In the genomic region with DNA sequence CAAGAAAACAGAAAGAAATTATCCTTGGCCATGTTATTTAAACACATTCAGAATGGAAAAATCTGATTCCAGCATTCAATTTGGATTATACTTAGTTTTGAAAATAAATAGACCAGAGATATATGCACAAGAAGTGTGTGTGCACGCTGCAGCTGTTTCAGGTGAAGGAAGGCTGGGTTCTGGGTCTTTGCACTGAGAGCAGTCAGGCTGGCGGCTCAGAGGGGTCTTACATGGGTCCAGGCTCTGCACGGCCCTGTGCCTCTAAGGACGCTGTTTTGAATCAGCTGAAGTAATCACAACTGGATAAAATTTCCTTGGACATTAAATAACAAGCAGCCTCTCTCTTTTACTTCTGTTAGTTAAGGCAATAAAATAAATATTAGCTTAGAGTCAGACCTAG, we compare ENCODE assay signal across 21 cellular contexts.
"Had no signal": no experiment of that assay in that cellular context is flagged by ENCODE, and none has a peak within 500 bp of the region (broad histone marks: within the 10 kb centered on the region; RNA-seq: fewer than 3 reads in every experiment).

No MANE protein-coding gene starts in this region.

- H3K27ac Mint-ChIP-seq: activated CD4-positive, alpha-beta memory T cell treated with anti-CD3 and anti-CD28 coated beads for 36 hours; activated naive CD8-positive, alpha-beta T cell treated with anti-CD3 and anti-CD28 coated beads for 36 hours; natural killer cell treated with Interleukin-12 subunit alpha and Interleukin-12 subunit beta and Interleukin-15 and Interleukin-18, amount 100 ng/mL, for 72 hours; T-helper 17 cell had no signal

- ATAC-seq: heart right ventricle; natural killer cell treated with Interleukin-12 subunit alpha and Interleukin-12 subunit beta and Interleukin-15 and Interleukin-18, amount 100 ng/mL, for 72 hours; sciatic nerve; stimulated activated naive CD8-positive, alpha-beta T cell treated with anti-CD3 and anti-CD28 coated beads, Interleukin-15, Interleukin-2, amounts not matched to agents 100 U/mL and 50 U/mL, for 24 hours; T-helper 17 cell had no signal

- H3K36me3 ChIP-seq: colonic mucosa, ovary had no signal

- H3K4me1 Mint-ChIP-seq: activated naive CD8-positive, alpha-beta T cell treated with anti-CD3 and anti-CD28 coated beads for 36 hours; central memory CD8-positive, alpha-beta T cell had no signal

- H3K9me3 Mint-ChIP-seq: activated CD4-positive, alpha-beta memory T cell treated with anti-CD3 and anti-CD28 coated beads for 36 hours; activated naive CD8-positive, alpha-beta T cell treated with anti-CD3 and anti-CD28 coated beads for 36 hours; central memory CD8-positive, alpha-beta T cell; endodermal cell; natural killer cell treated with Interleukin-12 subunit alpha and Interleukin-12 subunit beta and Interleukin-15 and Interleukin-18, amount 100 ng/mL, for 72 hours had no signal

- H3K27me3 Mint-ChIP-seq: activated CD4-positive, alpha-beta memory T cell treated with anti-CD3 and anti-CD28 coated beads for 36 hours; activated naive CD8-positive, alpha-beta T cell treated with anti-CD3 and anti-CD28 coated beads for 36 hours; central memory CD8-positive, alpha-beta T cell; natural killer cell treated with Interleukin-12 subunit alpha and Interleukin-12 subunit beta and Interleukin-15 and Interleukin-18, amount 100 ng/mL, for 72 hours; T-helper 17 cell had no signal

- H3K4me3 Mint-ChIP-seq: activated CD4-positive, alpha-beta memory T cell treated with anti-CD3 and anti-CD28 coated beads for 36 hours; activated naive CD8-positive, alpha-beta T cell treated with anti-CD3 and anti-CD28 coated beads for 36 hours; central memory CD8-positive, alpha-beta T cell; endodermal cell; natural killer cell treated with Interleukin-12 subunit alpha and Interleukin-12 subunit beta and Interleukin-15 and Interleukin-18, amount 100 ng/mL, for 72 hours; T-helper 17 cell had no signal

- H3K4me1 ChIP-seq: breast epithelium, colonic mucosa, heart right ventricle, tibial artery had no signal

- H3K27ac ChIP-seq: breast epithelium, colonic mucosa, heart right ventricle, ovary, tibial artery had no signal

- H3K27me3 ChIP-seq: breast epithelium, colonic mucosa, dorsolateral prefrontal cortex, heart right ventricle, ovary, tibial artery had no signal

- H3K4me3 ChIP-seq: breast epithelium, colonic mucosa, dorsolateral prefrontal cortex, heart right ventricle, lung, ovary, tibial artery had no signal

- DNase-seq: activated CD4-positive, alpha-beta memory T cell treated with anti-CD3 and anti-CD28 coated beads for 36 hours; activated CD4-positive, alpha-beta T cell treated with anti-CD3 and anti-CD28 coated beads for 48 hours; activated naive CD4-positive, alpha-beta T cell treated with Interleukin-2 at 50 U/mL for 16 hours; activated naive CD8-positive, alpha-beta T cell treated with anti-CD3 and anti-CD28 coated beads for 36 hours; activated T-cell treated with anti-CD3 and anti-CD28 coated beads, Interleukin-2, amount 50 U/mL, for 48 hours; colonic mucosa; dorsolateral prefrontal cortex; endodermal cell; heart right ventricle; ovary; stimulated activated CD4-positive, alpha-beta T cell treated with anti-CD3 and anti-CD28 coated beads, Interleukin-4, amount 100 ng/mL, for 1 hour; stimulated activated naive CD8-positive, alpha-beta T cell treated with anti-CD3 and anti-CD28 coated beads, Interleukin-15, Interleukin-2, amounts not matched to agents 100 U/mL and 50 U/mL, for 24 hours; substantia nigra; SW 1271; T-helper 17 cell; tibial artery had no signal

- H3K9me3 ChIP-seq: breast epithelium, colonic mucosa, heart right ventricle, ovary, tibial artery had no signal
